In the genomic region with DNA sequence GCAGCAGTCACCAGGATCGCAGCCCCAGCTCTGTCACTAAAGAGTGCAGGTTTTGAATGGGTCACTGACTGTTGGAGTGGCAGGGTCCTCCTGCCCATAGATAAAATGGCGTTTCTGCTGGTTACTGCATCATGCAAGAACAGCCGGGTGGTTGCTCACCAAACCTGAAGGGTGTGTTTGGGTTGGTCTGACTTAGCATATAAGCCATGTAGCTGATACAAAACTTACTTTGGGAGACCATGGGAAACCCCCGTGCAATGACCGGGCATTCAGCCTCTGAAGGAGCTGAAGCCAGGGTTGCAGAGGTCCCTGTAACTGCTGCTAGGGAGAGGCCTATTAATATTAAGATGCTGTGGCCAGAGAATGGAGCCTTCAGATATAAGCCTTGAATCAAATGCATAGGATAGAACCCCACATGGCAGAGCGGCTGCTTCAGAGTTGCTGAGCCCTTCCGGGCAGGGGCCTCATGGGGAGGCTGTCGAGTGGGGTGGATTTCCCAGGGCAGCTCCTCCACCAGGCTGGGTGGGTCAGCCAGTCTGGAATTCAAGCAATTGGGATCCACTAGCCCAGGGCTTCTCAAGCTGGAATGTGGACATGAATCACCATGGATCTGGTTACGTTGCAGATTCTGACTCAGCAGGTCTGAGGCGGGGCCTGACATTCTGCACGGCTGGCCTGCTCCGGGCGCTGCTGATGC, we compare ENCODE assay signal across 10 cellular contexts.
DNase-seq lines count a peak whose midpoint lies in the region; ATAC-seq, FAIRE-seq and TF ChIP-seq lines count a peak whose summit lies in the region.
"Had no signal": no experiment of that assay in that cellular context is flagged by ENCODE, and none has a peak within 500 bp of the region (broad histone marks: within the 10 kb centered on the region; RNA-seq: fewer than 3 reads in every experiment).

No MANE protein-coding gene starts in this region.

- H2BK5ac ChIP-seq in H1 (ENCODE audit: low read depth, low read length) (0 out of 2 replicates have a peak overlapping the region, but pooled peaks have one; percentile 18), neuronal stem cell (ENCODE audit: low read length) (no peak overlapping the region)

- no peak overlapping the region for H2BK12ac ChIP-seq in H1 (ENCODE audit: low read depth, low read length)
- H2BK12ac ChIP-seq in neuronal stem cell (ENCODE audit: low read length), result no peak overlapping the region

- H3K36me3 ChIP-seq in H1 (ENCODE audit: control insufficient read depth in 2 of 4, insufficient read depth in 4 of 4, low read length in 3 of 4) (no peaks in the 10 kb centered on the region), neuronal stem cell (replicated peaks in 1 of 2; ENCODE audit: control insufficient read depth in 2 of 2, insufficient read depth in 2 of 2, low read length in 2 of 2) (no peaks in the 10 kb centered on the region)
- H3K36me3 ChIP-seq: lower lobe of right lung had no signal

- H3K14ac ChIP-seq in H1 (ENCODE audit: insufficient read length), result no peak overlapping the region
- no peak overlapping the region for H3K14ac ChIP-seq in neuronal stem cell (ENCODE audit: low read length)

- no peak overlapping the region for H3K56ac ChIP-seq in H1 (replicated peaks; ENCODE audit: insufficient read length, low read depth, low read length)

- H3K4me2 ChIP-seq in H1 (ENCODE audit: insufficient read depth in 1 of 2, low read depth in 2 of 2, low read length in 2 of 2), result no peak overlapping the region
- H3K4me2 ChIP-seq in neuronal stem cell (ENCODE audit: insufficient read depth, low read length, poor library complexity, severe bottlenecking), result no peak overlapping the region

- H3K4me3 ChIP-seq in H1 (ENCODE audit: extremely low read depth in 1 of 4, insufficient read depth in 2 of 4, low read depth in 3 of 4, low read length in 4 of 4), result no peak overlapping the region
- H3K4me3 ChIP-seq in neuronal stem cell (ENCODE audit: low read length in 2 of 2), result no peak overlapping the region
- H3K4me3 ChIP-seq: lower lobe of right lung had no signal

- no peaks in the 10 kb centered on the region for H3K79me2 ChIP-seq in H1 (ENCODE audit: control insufficient read depth in 1 of 2, insufficient read depth in 2 of 2, low read length in 2 of 2)

- TF ChIP-seq EP300 in H1 (IDR thresholded peaks at IDR 0.05; ENCODE audit: borderline replicate concordance in 1 of 2, low read depth in 2 of 2, low read length in 2 of 2), result no peak

- no peak overlapping the region for H2AFZ ChIP-seq in H1 (ENCODE audit: low read length)
- peak overlapping the region; percentile 61 for H2AFZ ChIP-seq in neuronal stem cell (ENCODE audit: low read length)

- H2BK120ac ChIP-seq in H1 (replicated peaks; ENCODE audit: low read depth, low read length) (no peak overlapping the region), neuronal stem cell (ENCODE audit: low read depth, low read length) (no peak overlapping the region)

- 87% methylated on average over 13 of the region's 13 CpGs; no CpG with 5 or more reads in 1 of the 2 experiments for WGBS in H1 (ENCODE audit: extremely low coverage in 1 of 2, insufficient coverage in 1 of 2, insufficient read length in 1 of 2, insufficient replicate concordance in 2 of 2, low coverage in 1 of 2, low lambda C conversion rate in 2 of 2, missing lambda C conversion rate in 1 of 2), 2 experiments
- WGBS in neuronal stem cell (ENCODE audit: extremely low coverage in 2 of 2, insufficient read length in 2 of 2, insufficient replicate concordance in 1 of 2), 2 donors, result no CpG with 5 or more reads among the region's 13 CpGs

- CTCF ChIA-PET in H1 (lab: Charles Lee; ENCODE audit: partially characterized antibody), result interaction anchor here (0.8 to 1.5 kb wide), 2 partner anchors 13 to 28 kb away, joined by 3 to 5 read pairs; no protein-coding TSS in a partner anchor

- H4K20me1 ChIP-seq in H1 (replicated peaks in 1 of 2; ENCODE audit: control insufficient read depth in 1 of 2, insufficient read depth in 2 of 2, low read length in 2 of 2), result no peaks in the 10 kb centered on the region

- H4K91ac ChIP-seq in H1 (replicated peaks; ENCODE audit: insufficient read length, low read length), result peak overlapping the region; percentile 0
- no peak overlapping the region for H4K91ac ChIP-seq in neuronal stem cell (ENCODE audit: low read depth, low read length, poor library complexity)

- DNase-seq in D341Med (ENCODE audit: low spot score), result peak; percentile 34
- peak; percentile 87 for DNase-seq in NCI-H226
- peak in 1 of 2 experiments; percentile 56 for DNase-seq in H1 (ENCODE audit: low read depth in 1 of 2, low spot score in 2 of 2)
- DNase-seq in neuronal stem cell (ENCODE audit: low spot score), result peak; percentile 24
- DNase-seq in stimulated activated CD4-positive, alpha-beta T cell treated with anti-CD3 and anti-CD28 coated beads, Interleukin-1b, Interleukin-23, amount 100 ng/mL, for 48 hours, result no peak
- no peak for DNase-seq in NCI-H1105 (lab: John Stamatoyannopoulos, UW)
- no peak for DNase-seq in NCI-H1092 (lab: John Stamatoyannopoulos, UW)
- DNase-seq: lower lobe of right lung, NCI-H82 had no signal

- no peaks in the 10 kb centered on the region for H3K9me3 ChIP-seq in H1 (ENCODE audit: insufficient read depth in 2 of 2, low read depth in 1 of 2, low read length in 1 of 2)
- H3K9me3 ChIP-seq in neuronal stem cell (replicated peaks in 1 of 2; ENCODE audit: control insufficient read depth in 2 of 2, insufficient read depth in 1 of 2, low read depth in 1 of 2, low read length in 2 of 2), result no peaks in the 10 kb centered on the region
- H3K9me3 ChIP-seq: lower lobe of right lung had no signal

- H4K5ac ChIP-seq in H1 (ENCODE audit: insufficient read length, low read depth, low read length), result no peak overlapping the region

- H2AK5ac ChIP-seq in H1 (ENCODE audit: low read depth, low read length), result no peak overlapping the region
- H2AK5ac ChIP-seq in neuronal stem cell (ENCODE audit: low read depth, low read length), result peak overlapping the region; percentile 20

- H3K4ac ChIP-seq in H1 (replicated peaks; ENCODE audit: insufficient read length, low read depth, low read length), result no peak overlapping the region
- H3K4ac ChIP-seq in neuronal stem cell (ENCODE audit: low read length), result no peak overlapping the region

- no peak overlapping the region for H3K23ac ChIP-seq in H1 (ENCODE audit: insufficient read length)
- no peak overlapping the region for H3K23ac ChIP-seq in neuronal stem cell (ENCODE audit: low read depth, low read length, poor library complexity)

- H4K8ac ChIP-seq in H1 (ENCODE audit: extremely low read depth, insufficient read depth, low read length) (no peak overlapping the region; the same call in 1 of the 2 replicates), neuronal stem cell (ENCODE audit: low read depth, low read length) (no peak overlapping the region)

- no peak for TF ChIP-seq CTCF in H1 (IDR thresholded peaks at IDR 0.05; ENCODE audit: control extremely low read depth in 1 of 3, insufficient read depth in 1 of 3, low read depth in 1 of 3, low read length in 3 of 3)

- H3K4me1 ChIP-seq in H1 (replicated peaks in 1 of 4; ENCODE audit: control insufficient read depth in 3 of 4, insufficient read depth in 4 of 4, low read length in 3 of 4) (peaks cover 0 to 3% (median 0%) of the 10 kb centered on the region in 4 experiments; a peak in 3 of 7 replicates), neuronal stem cell (ENCODE audit: control insufficient read depth in 2 of 2, insufficient read depth in 1 of 2, low read depth in 1 of 2, low read length in 2 of 2) (peaks cover 6 to 14% of the 10 kb centered on the region in 2 donors)
- H3K4me1 ChIP-seq: lower lobe of right lung had no signal

- no peak for ATAC-seq in GM18517 (IDR thresholded peaks at IDR 0.05; ENCODE audit: unreplicated experiment)

- FAIRE-seq in H1 (lab: Jason Lieb, UNC), result no peak

- no peak overlapping the region for H3K9ac ChIP-seq in H1 (replicated peaks in 1 of 4; ENCODE audit: extremely low read depth in 1 of 4, low read depth in 3 of 4, low read length in 3 of 4)
- peak overlapping the region; percentile 7 for H3K9ac ChIP-seq in neuronal stem cell (ENCODE audit: low read depth, low read length, poor library complexity)

- H2BK15ac ChIP-seq in H1 (ENCODE audit: low read length) (no peak overlapping the region), neuronal stem cell (ENCODE audit: low read length) (peak overlapping the region; percentile 41)

- no peak overlapping the region for H3K27ac ChIP-seq in H1 (ENCODE audit: low read depth, low read length)
- no peak overlapping the region for H3K27ac ChIP-seq in neuronal stem cell (replicated peaks; ENCODE audit: low read length)
- H3K27ac ChIP-seq: lower lobe of right lung had no signal

- TF ChIP-seq POLR2A in H1 (IDR thresholded peaks at IDR 0.05; ENCODE audit: control extremely low read depth in 1 of 2, low read depth in 2 of 2, low read length in 2 of 2), result no peak

- no peak for TF ChIP-seq RAD21 in H1 (IDR thresholded peaks at IDR 0.05 in 1 of 2, conservative IDR thresholded peaks at IDR 0.05 in 1 of 2; ENCODE audit: low read depth in 2 of 2, low read length in 2 of 2)

- H3K23me2 ChIP-seq in H1 (ENCODE audit: low read depth, low read length), result no peaks in the 10 kb centered on the region

- H3K18ac ChIP-seq in H1 (ENCODE audit: extremely low read depth, low read length) (no peak overlapping the region), neuronal stem cell (ENCODE audit: low read length) (peak overlapping the region; percentile 29)

- no peaks in the 10 kb centered on the region for H3K27me3 ChIP-seq in H1 (replicated peaks in 1 of 4; ENCODE audit: control insufficient read depth in 3 of 4, extremely low read depth in 1 of 4, insufficient read depth in 3 of 4, low read length in 3 of 4)
- peaks cover 0 to 6% (median 0%) of the 10 kb centered on the region in 3 experiments for H3K27me3 ChIP-seq in neuronal stem cell (ENCODE audit: control insufficient read depth in 3 of 3, insufficient read depth in 3 of 3, low read depth in 1 of 3, low read length in 3 of 3)

- POLR2A ChIA-PET in H1 (lab: Charles Lee; ENCODE audit: partially characterized antibody), result interaction anchor here (0.6 kb wide), 1 partner anchor 11 kb away, joined by 3 read pairs; no protein-coding TSS in a partner anchor

- H3K79me1 ChIP-seq in H1 (ENCODE audit: low read depth, low read length) (no peaks in the 10 kb centered on the region), neuronal stem cell (ENCODE audit: low read depth, low read length) (no peaks in the 10 kb centered on the region)

- H2BK20ac ChIP-seq in H1 (ENCODE audit: low read length), result no peak overlapping the region

TF ChIP-seq in H1, 55 proteins besides CTCF, POLR2A, EP300 and RAD21 (continues in another document):
- TF ChIP-seq EGR1 (IDR thresholded peaks at IDR 0.05; ENCODE audit: borderline replicate concordance, low read depth, low read length) (no peak), HDAC6 (IDR thresholded peaks at IDR 0.05; ENCODE audit: low read depth, low read length) (no peak), RFX5 (IDR thresholded peaks at IDR 0.05; ENCODE audit: borderline replicate concordance, low read depth, low read length) (no peak), FOSL1 (IDR thresholded peaks at IDR 0.05; ENCODE audit: insufficient read depth, low read depth, low read length) (no peak), MAFK (IDR thresholded peaks at IDR 0.05; ENCODE audit: low read depth, low read length) (peak; percentile 46; the same call in 1 of the 2 replicates), JUND (IDR thresholded peaks at IDR 0.05; ENCODE audit: low read length) (peak; percentile 43; the same call in 1 of the 2 replicates), TCF12 (IDR thresholded peaks at IDR 0.05; ENCODE audit: low read depth, low read length) (no peak)

Comparison
In these comparisons a context has a peak if more than half of its experiments do, and no peak if none do; other contexts are left out.
1. DNase-seq: peak in D341Med (single experiment), NCI-H226 (single experiment) and neuronal stem cell (single experiment); none in stimulated activated CD4-positive, alpha-beta T cell treated with anti-CD3 and anti-CD28 coated beads, Interleukin-1b, Interleukin-23, amount 100 ng/mL, for 48 hours (single experiment), NCI-H1105 (single experiment) and NCI-H1092 (single experiment).